In the genomic region with DNA sequence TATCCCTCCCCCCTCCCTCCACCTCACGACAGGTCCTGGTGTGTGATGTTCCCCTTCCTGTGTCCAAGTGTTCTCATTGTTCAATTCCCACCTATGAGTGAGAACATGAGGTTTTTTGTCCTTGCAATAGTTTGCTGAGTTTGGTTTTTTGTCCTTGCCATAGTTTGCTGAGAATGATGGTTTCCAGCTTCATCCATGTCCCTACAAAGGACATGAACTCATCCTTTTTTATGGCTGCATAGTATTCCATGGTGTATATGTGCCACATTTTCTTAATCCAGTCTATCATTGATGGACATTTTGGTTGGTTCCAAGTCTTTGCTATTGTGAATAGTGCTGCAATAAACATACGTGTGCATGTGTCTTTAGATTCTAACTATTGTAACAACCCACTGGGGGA, we compare ENCODE assay signal across 15 cellular contexts. TPM values are rescaled to one million over a fixed set of nuclear protein-coding genes. Genes with fewer than 3 reads are reported as not detected.
"Had no signal": no experiment of that assay in that cellular context is flagged by ENCODE, and none has a peak within 500 bp of the region (broad histone marks: within the 10 kb centered on the region; RNA-seq: fewer than 3 reads in every experiment).

No MANE protein-coding gene starts in this region.

RNA-seq across cellular contexts. Expression of a gene that starts 5.2 kb away (rescaled TPM):
- total RNA-seq: activated B cell treated with CpG ODN at 0.5 μM for 24 hours; activated CD4-positive, alpha-beta memory T cell treated with anti-CD3 and anti-CD28 coated beads for 36 hours; activated CD4-positive, alpha-beta memory T cell treated with anti-CD3 and anti-CD28 coated beads, Interleukin-2, amount 10 ng/mL, durations not matched to agents 7 days and 5 days; activated CD4-positive, alpha-beta T cell treated with anti-CD3 and anti-CD28 coated beads for 36 hours; activated CD4-positive, alpha-beta T cell treated with anti-CD3 and anti-CD28 coated beads, Interleukin-2, amount 10 ng/mL, durations not matched to agents 24 days and 14 days; activated CD4-positive, alpha-beta T cell treated with anti-CD3 and anti-CD28 coated beads, Interleukin-2, amount 10 ng/mL, durations not matched to agents 7 days and 5 days; activated CD8-positive, alpha-beta memory T cell treated with anti-CD3 and anti-CD28 coated beads for 36 hours; activated CD8-positive, alpha-beta memory T cell treated with anti-CD3 and anti-CD28 coated beads, Interleukin-2, amount 10 ng/mL, durations not matched to agents 7 days and 5 days; activated CD8-positive, alpha-beta T cell treated with anti-CD3 and anti-CD28 coated beads for 36 hours; activated CD8-positive, alpha-beta T cell treated with anti-CD3 and anti-CD28 coated beads, Interleukin-2, amount 10 ng/mL, durations not matched to agents 7 days and 5 days; T-cell; T-helper 1 cell treated with Interleukin-12 subunit alpha and Interleukin-12 subunit beta and Interleukin-4 antibody, amounts not matched to agents 30 ng/mL and 1 ng/mL, for 36 hours; T-helper 17 cell; T-helper 2 cell treated with Interferon-gamma antibody and Interleukin-4, amounts not matched to agents 100 ng/mL and 5 ng/mL, for 36 hours; WTC11 had no signal

RNA-seq across cellular contexts. Expression of a gene that starts 43.6 kb away (rescaled TPM):
- total RNA-seq: activated B cell treated with CpG ODN at 0.5 μM for 24 hours; activated CD4-positive, alpha-beta memory T cell treated with anti-CD3 and anti-CD28 coated beads for 36 hours; activated CD4-positive, alpha-beta memory T cell treated with anti-CD3 and anti-CD28 coated beads, Interleukin-2, amount 10 ng/mL, durations not matched to agents 7 days and 5 days; activated CD4-positive, alpha-beta T cell treated with anti-CD3 and anti-CD28 coated beads for 36 hours; activated CD4-positive, alpha-beta T cell treated with anti-CD3 and anti-CD28 coated beads, Interleukin-2, amount 10 ng/mL, durations not matched to agents 24 days and 14 days; activated CD4-positive, alpha-beta T cell treated with anti-CD3 and anti-CD28 coated beads, Interleukin-2, amount 10 ng/mL, durations not matched to agents 7 days and 5 days; activated CD8-positive, alpha-beta memory T cell treated with anti-CD3 and anti-CD28 coated beads for 36 hours; activated CD8-positive, alpha-beta memory T cell treated with anti-CD3 and anti-CD28 coated beads, Interleukin-2, amount 10 ng/mL, durations not matched to agents 7 days and 5 days; activated CD8-positive, alpha-beta T cell treated with anti-CD3 and anti-CD28 coated beads for 36 hours; activated CD8-positive, alpha-beta T cell treated with anti-CD3 and anti-CD28 coated beads, Interleukin-2, amount 10 ng/mL, durations not matched to agents 7 days and 5 days; T-helper 1 cell treated with Interleukin-12 subunit alpha and Interleukin-12 subunit beta and Interleukin-4 antibody, amounts not matched to agents 30 ng/mL and 1 ng/mL, for 36 hours; T-helper 17 cell; T-helper 2 cell treated with Interferon-gamma antibody and Interleukin-4, amounts not matched to agents 100 ng/mL and 5 ng/mL, for 36 hours had no signal
